ENCODE assay signal across 11 cellular contexts in the genomic region with DNA sequence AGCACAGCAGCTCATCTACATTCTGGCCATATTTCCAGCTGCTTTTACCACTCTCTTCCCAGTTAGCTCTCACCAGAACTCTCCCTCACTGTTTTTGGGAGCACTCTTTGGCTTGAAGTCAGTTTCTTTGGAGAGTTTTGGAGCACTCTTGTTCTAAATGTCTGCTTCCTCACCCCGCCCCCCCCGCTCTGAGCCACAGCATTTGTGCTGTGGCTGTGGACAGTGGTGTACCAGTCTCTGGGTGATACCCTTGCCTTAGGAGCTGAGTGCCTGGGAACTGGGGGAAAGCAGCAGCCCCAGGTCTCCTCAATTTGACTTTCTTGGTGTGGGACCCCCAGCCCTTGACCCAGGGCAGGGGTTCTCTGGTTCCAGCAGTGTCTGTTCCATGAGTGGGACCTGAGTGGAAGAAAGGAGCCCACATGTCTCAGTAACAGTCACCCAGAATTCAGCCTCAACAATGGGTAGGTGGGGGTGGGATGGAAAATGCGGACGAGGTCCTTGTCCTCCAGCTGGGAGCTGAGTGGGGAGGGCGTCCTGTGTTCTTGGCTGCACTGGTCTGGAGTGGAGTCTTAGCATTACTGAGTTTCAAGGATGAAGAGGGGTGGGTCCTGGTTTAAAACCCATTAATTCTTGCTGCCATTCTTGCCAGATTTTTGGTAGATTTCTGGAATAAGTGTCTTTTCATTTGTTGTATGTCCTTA.
"Had no signal": no experiment of that assay in that cellular context is flagged by ENCODE, and none has a peak within 500 bp of the region (broad histone marks: within the 10 kb centered on the region; RNA-seq: fewer than 3 reads in every experiment).

No MANE protein-coding gene starts in this region.

- ATAC-seq: activated T-cell treated with anti-CD3 and anti-CD28 coated beads, Interleukin-2, amount 50 U/mL, for 4 hours; mucosa of descending colon; Right ventricle myocardium inferior had no signal

- H3K4me3 ChIP-seq: mucosa of descending colon, stomach, thyroid gland had no signal

- H3K27me3 ChIP-seq: stomach, thyroid gland had no signal

- H3K9me3 ChIP-seq: mucosa of descending colon, SK-N-SH, stomach, thyroid gland had no signal

- H3K4me3 Mint-ChIP-seq: activated T-cell treated with anti-CD3 and anti-CD28 coated beads, Interleukin-2, amount 50 U/mL, for 4 hours; brain; neural crest cell had no signal

- H3K36me3 ChIP-seq: thyroid gland had no signal

- H3K27me3 Mint-ChIP-seq: brain had no signal

- DNase-seq: activated naive CD4-positive, alpha-beta T cell treated with anti-CD3 and anti-CD28 coated beads, Interleukin-2, amount 50 U/mL, for 16 hours; activated T-cell treated with anti-CD3 and anti-CD28 coated beads, Interleukin-2, amount 50 U/mL, for 4 hours; mammary epithelial cell; mucosa of descending colon; SK-N-SH; stimulated activated CD4-positive, alpha-beta T cell treated with anti-CD3 and anti-CD28 coated beads, Interleukin-12 subunit alpha, Interleukin-12 subunit beta, amount 100 ng/mL, for 4 hours; stomach had no signal

- H3K27ac ChIP-seq: stomach, thyroid gland had no signal
